10 cellular contexts compared by ENCODE assay signal in the genomic region with DNA sequence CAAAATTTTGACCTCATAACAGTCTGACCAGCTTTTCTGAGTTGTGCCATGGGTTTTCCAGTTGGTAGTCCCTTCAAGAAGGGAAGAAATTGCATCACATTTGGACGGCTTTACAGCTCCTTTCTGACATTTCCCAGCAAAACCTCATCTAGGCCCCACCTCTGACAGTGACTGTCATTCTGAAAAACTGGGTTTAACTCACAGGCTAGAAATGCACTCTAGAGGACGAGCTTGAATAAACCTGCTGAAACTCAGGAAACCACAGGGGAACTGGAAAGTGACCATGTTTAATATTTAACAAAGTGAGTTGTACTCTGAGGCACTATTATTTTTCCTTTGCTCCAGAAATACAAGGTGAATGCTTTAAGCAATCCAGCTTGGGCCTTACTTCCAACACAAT.
DNase-seq lines count a peak whose midpoint lies in the region; ATAC-seq and TF ChIP-seq lines count a peak whose summit lies in the region.
"Had no signal": no experiment of that assay in that cellular context is flagged by ENCODE, and none has a peak within 500 bp of the region (broad histone marks: within the 10 kb centered on the region; RNA-seq: fewer than 3 reads in every experiment).

No MANE protein-coding gene starts in this region.

- no peaks in the 10 kb centered on the region for H3K36me3 ChIP-seq in ascending aorta
- H3K36me3 ChIP-seq in osteoblast (ENCODE audit: insufficient read depth, low read length): no peaks in the 10 kb centered on the region
- H3K36me3 ChIP-seq: neutrophil had no signal

- no peaks in the 10 kb centered on the region for H3K4me1 ChIP-seq in ascending aorta
- no peaks in the 10 kb centered on the region for H3K4me1 ChIP-seq in osteoblast (ENCODE audit: insufficient read depth, low read length)

- TF ChIP-seq CTCF in ascending aorta (IDR thresholded peaks at IDR 0.05): no peak
- TF ChIP-seq CTCF in osteoblast (IDR thresholded peaks at IDR 0.05; ENCODE audit: extremely low read depth, low read depth, low read length): no peak

- no peaks in the 10 kb centered on the region for H4K20me1 ChIP-seq in osteoblast (ENCODE audit: insufficient read depth, low read length)

- no peak overlapping the region for H3K4me3 Mint-ChIP-seq in stimulated activated naive CD8-positive, alpha-beta T cell treated with anti-CD3 and anti-CD28 coated beads, Interleukin-15, amount 100 ng/mL, for 72 hours

- H3K27ac Mint-ChIP-seq in stimulated activated naive CD8-positive, alpha-beta T cell treated with anti-CD3 and anti-CD28 coated beads, Interleukin-15, amount 100 ng/mL, for 72 hours: no peak overlapping the region

- H3K27ac ChIP-seq in ascending aorta: no peak overlapping the region
- H3K27ac ChIP-seq in osteoblast (ENCODE audit: low read depth, low read length): no peak overlapping the region
- H3K27ac ChIP-seq: neutrophil had no signal

- H3K27me3 ChIP-seq in ascending aorta (no peaks in the 10 kb centered on the region), osteoblast (ENCODE audit: insufficient read depth, low read length) (no peaks in the 10 kb centered on the region)
- H3K27me3 ChIP-seq: neutrophil had no signal

- no peak overlapping the region for H2AFZ ChIP-seq in osteoblast (ENCODE audit: low read length)

- H3K9me3 Mint-ChIP-seq in stimulated activated naive CD8-positive, alpha-beta T cell treated with anti-CD3 and anti-CD28 coated beads, Interleukin-15, amount 100 ng/mL, for 72 hours: no peaks in the 10 kb centered on the region

- H3K9me3 ChIP-seq in ascending aorta (no peaks in the 10 kb centered on the region), osteoblast (ENCODE audit: low read depth, low read length) (no peaks in the 10 kb centered on the region)
- H3K9me3 ChIP-seq: neutrophil had no signal

- ATAC-seq in stimulated activated naive CD8-positive, alpha-beta T cell treated with anti-CD3 and anti-CD28 coated beads, Interleukin-15, amount 100 ng/mL, for 72 hours: peak; percentile 89
- no peak for ATAC-seq in stimulated activated naive CD8-positive, alpha-beta T cell treated with anti-CD3 and anti-CD28 coated beads, Interleukin-15, Interleukin-2, amounts not matched to agents 100 U/mL and 50 U/mL, for 24 hours
- ATAC-seq in HG02678 (IDR thresholded peaks at IDR 0.05; ENCODE audit: unreplicated experiment): peak; percentile 99
- ATAC-seq in HG03571 (IDR thresholded peaks at IDR 0.05; ENCODE audit: unreplicated experiment): peak; percentile 99

- H3K79me2 ChIP-seq in osteoblast (ENCODE audit: insufficient read depth, low read length): no peaks in the 10 kb centered on the region

- H3K27me3 Mint-ChIP-seq in stimulated activated naive CD8-positive, alpha-beta T cell treated with anti-CD3 and anti-CD28 coated beads, Interleukin-15, amount 100 ng/mL, for 72 hours: no peaks in the 10 kb centered on the region

- DNase-seq in stimulated activated naive CD8-positive, alpha-beta T cell treated with anti-CD3 and anti-CD28 coated beads, Interleukin-15, amount 100 ng/mL, for 72 hours: peak in 1 of 2 donors; percentile 30
- DNase-seq in stimulated activated naive CD8-positive, alpha-beta T cell treated with anti-CD3 and anti-CD28 coated beads, Interleukin-15, Interleukin-2, amounts not matched to agents 100 U/mL and 50 U/mL, for 24 hours: no peak
- DNase-seq in ascending aorta (ENCODE audit: low spot score in 2 of 2) (no peak), DMS153 treated with DMSO at 0.1 percent for 48 hours (lab: John Stamatoyannopoulos, UW; ENCODE audit: unreplicated experiment) (no peak), COLO829 (ENCODE audit: low spot score) (no peak), osteoblast (ENCODE audit: insufficient read length, low spot score, missing footprints) (no peak)
- DNase-seq: head of caudate nucleus had no signal

- no peak overlapping the region for H3K4me2 ChIP-seq in osteoblast (ENCODE audit: insufficient read depth, low read length)

- intact Hi-C loops in ascending aorta (cut with DNase I): no loop called here

- no peaks in the 10 kb centered on the region for H3K4me1 Mint-ChIP-seq in stimulated activated naive CD8-positive, alpha-beta T cell treated with anti-CD3 and anti-CD28 coated beads, Interleukin-15, amount 100 ng/mL, for 72 hours

- no peak overlapping the region for H3K4me3 ChIP-seq in ascending aorta
- no peak overlapping the region for H3K4me3 ChIP-seq in osteoblast (ENCODE audit: insufficient read depth, low read length)
